ENCODE assay signal across 9 cellular contexts in the genomic region with DNA sequence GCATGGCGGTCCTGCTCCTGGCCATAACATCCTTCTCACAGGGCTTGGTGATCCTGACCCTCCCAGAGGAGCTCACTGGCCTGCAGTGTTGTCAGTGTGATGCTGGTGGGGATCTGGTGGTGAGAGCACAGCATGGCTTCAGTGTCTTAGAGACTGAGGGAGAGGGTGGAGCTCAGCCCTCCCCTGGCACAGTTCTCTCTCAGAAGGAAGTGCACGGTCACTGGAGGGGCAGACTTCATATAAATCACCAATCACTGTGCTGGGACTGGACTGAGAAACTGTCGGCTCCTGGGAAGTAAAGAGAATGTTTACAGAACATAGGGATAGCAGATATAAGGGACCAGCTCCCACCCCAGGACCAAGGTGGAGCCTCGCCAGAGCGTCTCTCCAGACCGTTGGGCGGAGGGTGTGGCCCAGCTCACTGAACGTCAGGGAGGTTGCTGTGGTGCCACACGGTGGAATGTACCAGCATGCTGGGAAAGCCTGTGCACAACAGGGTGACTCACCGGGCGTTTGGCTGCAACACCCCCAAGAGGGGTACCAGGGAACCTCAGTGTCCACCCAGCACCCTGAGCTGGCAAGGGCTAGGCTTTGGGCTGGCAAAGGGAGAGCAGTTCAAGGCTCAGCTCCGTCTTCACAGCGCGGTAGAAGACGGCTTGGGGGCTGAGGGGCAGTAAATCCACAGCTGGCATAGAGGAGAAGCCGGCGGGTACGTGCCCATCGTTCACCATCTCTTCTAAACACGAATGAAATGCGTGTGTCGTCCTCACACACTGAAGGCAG. TPM values are rescaled to one million over a fixed set of nuclear protein-coding genes. Genes with fewer than 3 reads are reported as not detected.
DNase-seq lines count a peak whose midpoint lies in the region; ATAC-seq and TF ChIP-seq lines count a peak whose summit lies in the region.
"Had no signal": no experiment of that assay in that cellular context is flagged by ENCODE, and none has a peak within 500 bp of the region (broad histone marks: within the 10 kb centered on the region; RNA-seq: fewer than 3 reads in every experiment).

No MANE protein-coding gene starts in this region.

- 62 to 73% (median 70%) methylated on average over 14 to 22 of the region's 22 CpGs for WGBS in adrenal gland, 4 donors
- WGBS in psoas muscle, 3 donors = 67 to 81% (median 72%) methylated on average over 22 of the region's 22 CpGs

- H3K27ac ChIP-seq in adrenal gland = peak overlapping the region in 4 of 5 donors; percentile 7 to 87 (median 52)
- peak overlapping the region; percentile 74 for H3K27ac ChIP-seq in psoas muscle
- H3K27ac ChIP-seq in CD8-positive, alpha-beta T cell (ENCODE audit: low read depth, low read length) = no peak overlapping the region

- DNase-seq in CD14-positive monocyte (ENCODE audit: low spot score) = no peak
- DNase-seq in adrenal gland = peak in 3 of 7 donors; percentile 59 to 82 (median 66)
- DNase-seq in Right ventricle myocardium inferior (ENCODE audit: missing footprints) = peak; percentile 64
- peak; percentile 67 to 85 for DNase-seq in psoas muscle
- no peak for DNase-seq in activated CD4-positive, alpha-beta T cell treated with anti-CD3 and anti-CD28 coated beads, Interleukin-2, amount 50 U/mL, for 4 hours
- DNase-seq in CD8-positive, alpha-beta T cell = no peak
- DNase-seq: activated CD4-positive, alpha-beta memory T cell treated with anti-CD3 and anti-CD28 coated beads for 36 hours had no signal

- H3K36me3 Mint-ChIP-seq in CD14-positive monocyte = peaks cover 73 to 92% of the 10 kb centered on the region in 2 donors
- peaks cover 68% of the 10 kb centered on the region for H3K36me3 Mint-ChIP-seq in CD8-positive, alpha-beta T cell

- H3K4me3 ChIP-seq in adrenal gland = no peak overlapping the region
- H3K4me3 ChIP-seq in psoas muscle = no peak overlapping the region
- no peak overlapping the region for H3K4me3 ChIP-seq in CD8-positive, alpha-beta T cell (ENCODE audit: low read depth, low read length)

- intact Hi-C loops in CD14-positive monocyte (cut with micrococcal nuclease) = no loop called here
- intact Hi-C loops in adrenal gland (cut with DNase I) = loop anchor here in 1 of 2 donors (5.0 kb wide), 1 partner anchor 35 kb away; the partner anchor contains the start of gene SUN1
- intact Hi-C loops in Right ventricle myocardium inferior (cut with DNase I) = no loop called here
- intact Hi-C loops in psoas muscle (cut with DNase I) = loop anchor here in 1 of 2 donors (5.0 kb wide), 1 partner anchor 45 kb away; no protein-coding TSS in a partner anchor
- intact Hi-C loops in CD8-positive, alpha-beta T cell (cut with DNase I, micrococcal nuclease) = no loop called here

- H3K9me3 Mint-ChIP-seq in CD14-positive monocyte = peaks cover 0 to 2% (median 0%) of the 10 kb centered on the region in 7 donors
- H3K9me3 Mint-ChIP-seq in CD8-positive, alpha-beta T cell = no peaks in the 10 kb centered on the region
- H3K9me3 Mint-ChIP-seq: activated CD4-positive, alpha-beta memory T cell treated with anti-CD3 and anti-CD28 coated beads for 36 hours had no signal

- peaks cover 0 to 3% (median 3%) of the 10 kb centered on the region in 3 donors for H3K27me3 Mint-ChIP-seq in CD14-positive monocyte (ENCODE audit: low read depth in 3 of 3)
- H3K27me3 Mint-ChIP-seq in CD8-positive, alpha-beta T cell (ENCODE audit: low read depth) = no peaks in the 10 kb centered on the region
- H3K27me3 Mint-ChIP-seq: activated CD4-positive, alpha-beta memory T cell treated with anti-CD3 and anti-CD28 coated beads for 36 hours had no signal

- CTCF ChIA-PET in CD8-positive, alpha-beta T cell (lab: Charles Lee) = interaction anchor here (1.0 kb wide), 1 partner anchor 80 kb away, joined by 3 read pairs; no protein-coding TSS in a partner anchor

- H3K9me3 ChIP-seq in adrenal gland (replicated peaks in 1 of 3) (no peaks in the 10 kb centered on the region), psoas muscle (no peaks in the 10 kb centered on the region)
- H3K9me3 ChIP-seq in CD8-positive, alpha-beta T cell (ENCODE audit: low read length) = no peaks in the 10 kb centered on the region

- no peaks in the 10 kb centered on the region for H3K4me1 Mint-ChIP-seq in CD14-positive monocyte
- no peaks in the 10 kb centered on the region for H3K4me1 Mint-ChIP-seq in CD8-positive, alpha-beta T cell (ENCODE audit: low read depth)

- peak overlapping the region in 4 of 7 donors; percentile 41 to 54 (median 44) for H3K27ac Mint-ChIP-seq in CD14-positive monocyte
- no peak overlapping the region for H3K27ac Mint-ChIP-seq in CD8-positive, alpha-beta T cell
- H3K27ac Mint-ChIP-seq: activated CD4-positive, alpha-beta memory T cell treated with anti-CD3 and anti-CD28 coated beads for 36 hours had no signal

- no peak for TF ChIP-seq CTCF in CD14-positive monocyte (IDR thresholded peaks at IDR 0.05)
- TF ChIP-seq CTCF in adrenal gland (IDR thresholded peaks at IDR 0.05) = no peak
- no peak for TF ChIP-seq CTCF in psoas muscle (IDR thresholded peaks at IDR 0.05)
- no peak for TF ChIP-seq CTCF in CD8-positive, alpha-beta T cell (IDR thresholded peaks at IDR 0.05)

- ATAC-seq in Right ventricle myocardium inferior (peak; percentile 74), psoas muscle (peak; percentile 77 to 92 (median 90)), HG03175 (IDR thresholded peaks at IDR 0.05; ENCODE audit: unreplicated experiment) (no peak)
- no peak for ATAC-seq in activated CD4-positive, CD25-positive, alpha-beta regulatory T cell treated with anti-CD3 and anti-CD28 coated beads, Interleukin-2, amount 50 U/mL, for 24 hours
- ATAC-seq in CD8-positive, alpha-beta T cell = no peak

- peaks cover 0 to 66% of the 10 kb centered on the region in 2 donors for H3K36me3 ChIP-seq in adrenal gland (replicated peaks in 1 of 2)
- H3K36me3 ChIP-seq in psoas muscle (ENCODE audit: insufficient read depth in 1 of 2, low read depth in 1 of 2) = peaks cover 2 to 89% of the 10 kb centered on the region in 2 donors
- peaks cover 26% of the 10 kb centered on the region for H3K36me3 ChIP-seq in CD8-positive, alpha-beta T cell (ENCODE audit: insufficient read depth, low read length)

- H3K4me1 ChIP-seq in adrenal gland (replicated peaks in 1 of 2) (peaks cover 0 to 15% of the 10 kb centered on the region in 2 donors), psoas muscle (peaks cover 15% of the 10 kb centered on the region)
- H3K4me1 ChIP-seq in CD8-positive, alpha-beta T cell (ENCODE audit: insufficient read depth, low read length) = peaks cover 5% of the 10 kb centered on the region

- POLR2A ChIA-PET in CD8-positive, alpha-beta T cell (lab: Charles Lee) = no interaction called here

- TF ChIP-seq POLR2A in adrenal gland (IDR thresholded peaks at IDR 0.05) = no peak

- H3K27me3 ChIP-seq in adrenal gland (no peaks in the 10 kb centered on the region), psoas muscle (ENCODE audit: insufficient read depth in 3 of 3, low read length in 2 of 3) (no peaks in the 10 kb centered on the region)
- H3K27me3 ChIP-seq in CD8-positive, alpha-beta T cell (ENCODE audit: insufficient read depth, low read length) = no peaks in the 10 kb centered on the region

- H3K4me3 Mint-ChIP-seq in CD14-positive monocyte = no peak overlapping the region
- no peak overlapping the region for H3K4me3 Mint-ChIP-seq in CD8-positive, alpha-beta T cell
- H3K4me3 Mint-ChIP-seq: activated CD4-positive, alpha-beta memory T cell treated with anti-CD3 and anti-CD28 coated beads for 36 hours had no signal

RNA-seq across cellular contexts. Expression of gene GET4, which starts 8.8 kb away (rescaled TPM):
- polyA plus RNA-seq in CD14-positive monocyte (10 to 100 TPM; 20.1 to 25.5 TPM), adrenal gland (100 to 1,000 TPM in 2 of 3 donors, 10 to 100 TPM in 1; 38.3 to 166 (median 164) TPM), psoas muscle (10 to 100 TPM; 36.8 to 51.1 (median 48.3) TPM)
- total RNA-seq in adrenal gland (100 to 1,000 TPM in 1 of 8 donors, 10 to 100 TPM in 7; 44.7 to 190 (median 69.1) TPM), Right ventricle myocardium inferior (19.1 TPM), psoas muscle (10 to 100 TPM; 27.3 to 42.3 (median 29.1) TPM)
- total RNA-seq in CD8-positive, alpha-beta T cell = 10 to 100 TPM; 75.4 to 83.1 TPM

RNA-seq across cellular contexts. Expression of gene SUN1, which starts 35.3 kb away (rescaled TPM):
- polyA plus RNA-seq in CD14-positive monocyte (10 to 100 TPM; 44.2 to 51.5 TPM), adrenal gland (100 to 1,000 TPM in 2 of 3 donors, 10 to 100 TPM in 1; 28.7 to 114 (median 105) TPM), psoas muscle (100 to 1,000 TPM in 1 of 3 donors, 10 to 100 TPM in 2; 52.5 to 159 (median 64.6) TPM)
- total RNA-seq in adrenal gland (100 to 1,000 TPM in 4 of 8 donors, 10 to 100 TPM in 4; 79.1 to 122 (median 99.9) TPM), Right ventricle myocardium inferior (176 TPM), psoas muscle (100 to 1,000 TPM; 125 to 144 (median 137) TPM)
- total RNA-seq in CD8-positive, alpha-beta T cell = 10 to 100 TPM; 64.0 to 69.2 TPM

Comparison
In these comparisons a context has a peak if more than half of its experiments do, and no peak if none do; other contexts are left out.
1. DNase-seq: peak in Right ventricle myocardium inferior (single experiment) and psoas muscle (2 of 2); none in CD14-positive monocyte (single experiment), activated CD4-positive, alpha-beta T cell treated with anti-CD3 and anti-CD28 coated beads, Interleukin-2, amount 50 U/mL, for 4 hours (0 of 2) and CD8-positive, alpha-beta T cell (0 of 7).
2. ATAC-seq: peak in Right ventricle myocardium inferior (single experiment) and psoas muscle (4 of 4); none in activated CD4-positive, CD25-positive, alpha-beta regulatory T cell treated with anti-CD3 and anti-CD28 coated beads, Interleukin-2, amount 50 U/mL, for 24 hours (0 of 2), CD8-positive, alpha-beta T cell (single experiment) and HG03175 (single experiment).